Comparison of ENCODE assay signal across 1 cellular context in the genomic region with DNA sequence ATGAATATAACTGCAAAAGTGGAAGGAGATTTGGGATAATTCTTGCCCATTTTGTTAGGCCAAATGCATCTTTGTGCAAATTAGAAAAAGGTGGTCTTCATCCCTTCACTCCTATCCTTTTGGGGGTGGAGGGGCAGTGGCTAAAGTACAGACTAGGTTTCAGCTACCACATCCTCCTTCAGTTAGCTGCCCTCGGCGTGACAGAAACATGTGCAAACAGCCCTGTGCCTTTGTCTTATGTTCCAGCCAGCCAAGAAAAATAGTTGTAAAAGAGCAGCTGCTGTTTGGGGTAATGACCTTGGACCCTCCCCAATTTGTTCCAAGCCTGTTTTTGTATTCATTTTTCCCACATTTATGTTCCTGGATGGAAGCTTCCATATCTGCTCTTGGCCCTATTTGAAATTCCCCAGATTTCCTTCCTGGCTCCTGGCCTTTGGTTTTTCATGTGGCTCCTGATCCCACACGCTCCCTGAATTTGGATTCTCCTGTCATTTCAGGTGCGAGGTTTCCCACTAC.
TF ChIP-seq lines count a peak whose summit lies in the region.

No MANE protein-coding gene starts in this region.

TF ChIP-seq in HepG2, 621 proteins besides CTCF, POLR2A, EP300 and RAD21 (continued from another document and continues in another):
- TF ChIP-seq ZSCAN5A (CRISPR knock-in tag; IDR thresholded peaks at IDR 0.05; ENCODE audit: borderline replicate concordance) = no peak
- TF ChIP-seq, protein P1, sequence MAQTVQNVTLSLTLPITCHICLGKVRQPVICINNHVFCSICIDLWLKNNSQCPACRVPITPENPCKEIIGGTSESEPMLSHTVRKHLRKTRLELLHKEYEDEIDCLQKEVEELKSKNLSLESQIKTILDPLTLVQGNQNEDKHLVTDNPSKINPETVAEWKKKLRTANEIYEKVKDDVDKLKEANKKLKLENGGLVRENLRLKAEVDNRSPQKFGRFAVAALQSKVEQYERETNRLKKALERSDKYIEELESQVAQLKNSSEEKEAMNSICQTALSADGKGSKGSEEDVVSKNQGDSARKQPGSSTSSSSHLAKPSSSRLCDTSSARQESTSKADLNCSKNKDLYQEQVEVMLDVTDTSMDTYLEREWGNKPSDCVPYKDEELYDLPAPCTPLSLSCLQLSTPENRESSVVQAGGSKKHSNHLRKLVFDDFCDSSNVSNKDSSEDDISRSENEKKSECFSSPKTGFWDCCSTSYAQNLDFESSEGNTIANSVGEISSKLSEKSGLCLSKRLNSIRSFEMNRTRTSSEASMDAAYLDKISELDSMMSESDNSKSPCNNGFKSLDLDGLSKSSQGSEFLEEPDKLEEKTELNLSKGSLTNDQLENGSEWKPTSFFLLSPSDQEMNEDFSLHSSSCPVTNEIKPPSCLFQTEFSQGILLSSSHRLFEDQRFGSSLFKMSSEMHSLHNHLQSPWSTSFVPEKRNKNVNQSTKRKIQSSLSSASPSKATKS (CRISPR knock-in tag; IDR thresholded peaks at IDR 0.05) = no peak
- TF ChIP-seq, protein P2, sequence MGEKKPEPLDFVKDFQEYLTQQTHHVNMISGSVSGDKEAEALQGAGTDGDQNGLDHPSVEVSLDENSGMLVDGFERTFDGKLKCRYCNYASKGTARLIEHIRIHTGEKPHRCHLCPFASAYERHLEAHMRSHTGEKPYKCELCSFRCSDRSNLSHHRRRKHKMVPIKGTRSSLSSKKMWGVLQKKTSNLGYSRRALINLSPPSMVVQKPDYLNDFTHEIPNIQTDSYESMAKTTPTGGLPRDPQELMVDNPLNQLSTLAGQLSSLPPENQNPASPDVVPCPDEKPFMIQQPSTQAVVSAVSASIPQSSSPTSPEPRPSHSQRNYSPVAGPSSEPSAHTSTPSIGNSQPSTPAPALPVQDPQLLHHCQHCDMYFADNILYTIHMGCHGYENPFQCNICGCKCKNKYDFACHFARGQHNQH (CRISPR knock-in tag; IDR thresholded peaks at IDR 0.05) = peak; percentile 28; the same call in 1 of the 2 replicates
- no peak for TF ChIP-seq SOX6 (IDR thresholded peaks at IDR 0.05)
- TF ChIP-seq SOX6 (CRISPR knock-in tag; IDR thresholded peaks at IDR 0.05) = peak; percentile 91
- no peak for TF ChIP-seq ZNF296 (CRISPR knock-in tag; conservative IDR thresholded peaks at IDR 0.05)
- no peak for TF ChIP-seq ZNF557 (CRISPR knock-in tag; IDR thresholded peaks at IDR 0.05)
- no peak for TF ChIP-seq ZFP1 (CRISPR knock-in tag; IDR thresholded peaks at IDR 0.05)
- TF ChIP-seq, protein P3, sequence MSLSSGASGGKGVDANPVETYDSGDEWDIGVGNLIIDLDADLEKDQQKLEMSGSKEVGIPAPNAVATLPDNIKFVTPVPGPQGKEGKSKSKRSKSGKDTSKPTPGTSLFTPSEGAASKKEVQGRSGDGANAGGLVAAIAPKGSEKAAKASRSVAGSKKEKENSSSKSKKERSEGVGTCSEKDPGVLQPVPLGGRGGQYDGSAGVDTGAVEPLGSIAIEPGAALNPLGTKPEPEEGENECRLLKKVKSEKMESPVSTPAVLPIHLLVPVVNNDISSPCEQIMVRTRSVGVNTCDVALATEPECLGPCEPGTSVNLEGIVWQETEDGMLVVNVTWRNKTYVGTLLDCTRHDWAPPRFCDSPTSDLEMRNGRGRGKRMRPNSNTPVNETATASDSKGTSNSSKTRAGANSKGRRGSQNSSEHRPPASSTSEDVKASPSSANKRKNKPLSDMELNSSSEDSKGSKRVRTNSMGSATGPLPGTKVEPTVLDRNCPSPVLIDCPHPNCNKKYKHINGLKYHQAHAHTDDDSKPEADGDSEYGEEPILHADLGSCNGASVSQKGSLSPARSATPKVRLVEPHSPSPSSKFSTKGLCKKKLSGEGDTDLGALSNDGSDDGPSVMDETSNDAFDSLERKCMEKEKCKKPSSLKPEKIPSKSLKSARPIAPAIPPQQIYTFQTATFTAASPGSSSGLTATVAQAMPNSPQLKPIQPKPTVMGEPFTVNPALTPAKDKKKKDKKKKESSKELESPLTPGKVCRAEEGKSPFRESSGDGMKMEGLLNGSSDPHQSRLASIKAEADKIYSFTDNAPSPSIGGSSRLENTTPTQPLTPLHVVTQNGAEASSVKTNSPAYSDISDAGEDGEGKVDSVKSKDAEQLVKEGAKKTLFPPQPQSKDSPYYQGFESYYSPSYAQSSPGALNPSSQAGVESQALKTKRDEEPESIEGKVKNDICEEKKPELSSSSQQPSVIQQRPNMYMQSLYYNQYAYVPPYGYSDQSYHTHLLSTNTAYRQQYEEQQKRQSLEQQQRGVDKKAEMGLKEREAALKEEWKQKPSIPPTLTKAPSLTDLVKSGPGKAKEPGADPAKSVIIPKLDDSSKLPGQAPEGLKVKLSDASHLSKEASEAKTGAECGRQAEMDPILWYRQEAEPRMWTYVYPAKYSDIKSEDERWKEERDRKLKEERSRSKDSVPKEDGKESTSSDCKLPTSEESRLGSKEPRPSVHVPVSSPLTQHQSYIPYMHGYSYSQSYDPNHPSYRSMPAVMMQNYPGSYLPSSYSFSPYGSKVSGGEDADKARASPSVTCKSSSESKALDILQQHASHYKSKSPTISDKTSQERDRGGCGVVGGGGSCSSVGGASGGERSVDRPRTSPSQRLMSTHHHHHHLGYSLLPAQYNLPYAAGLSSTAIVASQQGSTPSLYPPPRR (CRISPR knock-in tag; IDR thresholded peaks at IDR 0.05; ENCODE audit: borderline replicate concordance) = peak; percentile 47; the same call in 1 of the 2 replicates
- TF ChIP-seq ZBTB7B (CRISPR knock-in tag; IDR thresholded peaks at IDR 0.05) = peak; percentile 88
- no peak for TF ChIP-seq YEATS2 (CRISPR knock-in tag; IDR thresholded peaks at IDR 0.05; ENCODE audit: borderline replicate concordance)
- TF ChIP-seq MXD4 (CRISPR knock-in tag; IDR thresholded peaks at IDR 0.05) = 0 out of 2 replicates have a peak, but pooled peaks have one; percentile 46
- no peak for TF ChIP-seq PRPF4 (IDR thresholded peaks at IDR 0.05; ENCODE audit: low read depth, low read length, poor library complexity, severe bottlenecking)
- no peak for TF ChIP-seq SNAPC5 (CRISPR knock-in tag; IDR thresholded peaks at IDR 0.05; ENCODE audit: borderline replicate concordance)
- peak; percentile 64 for TF ChIP-seq MEF2D (CRISPR knock-in tag; IDR thresholded peaks at IDR 0.05)
- TF ChIP-seq KDM1A (CRISPR knock-in tag; IDR thresholded peaks at IDR 0.05) = no peak
- TF ChIP-seq NAIF1 (CRISPR knock-in tag; IDR thresholded peaks at IDR 0.05; ENCODE audit: borderline replicate concordance) = peak; percentile 78; the same call in 1 of the 2 replicates
- TF ChIP-seq ZNF879 (CRISPR knock-in tag; IDR thresholded peaks at IDR 0.05) = no peak
- no peak for TF ChIP-seq SMARCE1 (IDR thresholded peaks at IDR 0.05; ENCODE audit: borderline replicate concordance)
- no peak for TF ChIP-seq ZNF335 (CRISPR knock-in tag; IDR thresholded peaks at IDR 0.05)
- TF ChIP-seq ARNTL (CRISPR knock-in tag; IDR thresholded peaks at IDR 0.05) = peak; percentile 56; the same call in 1 of the 2 replicates
- no peak for TF ChIP-seq RAD51 (IDR thresholded peaks at IDR 0.05; ENCODE audit: borderline replicate concordance)
- peak; percentile 30; the same call in 1 of the 2 replicates for TF ChIP-seq SAP130 (CRISPR knock-in tag; IDR thresholded peaks at IDR 0.05; ENCODE audit: low read depth)
- no peak for TF ChIP-seq ISX (CRISPR knock-in tag; conservative IDR thresholded peaks at IDR 0.05)
- TF ChIP-seq ZNF780A (CRISPR knock-in tag; IDR thresholded peaks at IDR 0.05) = no peak
- no peak for TF ChIP-seq ZNF138 (CRISPR knock-in tag; IDR thresholded peaks at IDR 0.05; ENCODE audit: low read depth)
- TF ChIP-seq TFDP1 (CRISPR knock-in tag; IDR thresholded peaks at IDR 0.05; ENCODE audit: borderline replicate concordance) = no peak
- no peak; the same call in 1 of the 2 replicates for TF ChIP-seq TFE3 (CRISPR knock-in tag; IDR thresholded peaks at IDR 0.05)
- TF ChIP-seq RFX1 (IDR thresholded peaks at IDR 0.05) = no peak
- no peak for TF ChIP-seq KDM4B (CRISPR knock-in tag; IDR thresholded peaks at IDR 0.05)
- no peak for TF ChIP-seq ZNF224 (CRISPR knock-in tag; IDR thresholded peaks at IDR 0.05)
- no peak; the same call in 1 of the 2 replicates for TF ChIP-seq TRAFD1 (CRISPR knock-in tag; IDR thresholded peaks at IDR 0.05; ENCODE audit: borderline replicate concordance)
- no peak for TF ChIP-seq ZSCAN22 (CRISPR knock-in tag; IDR thresholded peaks at IDR 0.05)
- no peak for TF ChIP-seq ZNF572 (CRISPR knock-in tag; IDR thresholded peaks at IDR 0.05)
- no peak for TF ChIP-seq ZNF749 (CRISPR knock-in tag; IDR thresholded peaks at IDR 0.05; ENCODE audit: borderline replicate concordance)
- TF ChIP-seq U2AF1 (optimal IDR thresholded peaks at IDR 0.05; ENCODE audit: low read depth, low read length) = no peak
- TF ChIP-seq ZNF180 (CRISPR knock-in tag; IDR thresholded peaks at IDR 0.05; ENCODE audit: borderline replicate concordance, low read depth) = no peak
- TF ChIP-seq SNAPC4 (CRISPR knock-in tag; IDR thresholded peaks at IDR 0.05) = no peak
